8 cellular contexts compared by ENCODE assay signal in the genomic region with DNA sequence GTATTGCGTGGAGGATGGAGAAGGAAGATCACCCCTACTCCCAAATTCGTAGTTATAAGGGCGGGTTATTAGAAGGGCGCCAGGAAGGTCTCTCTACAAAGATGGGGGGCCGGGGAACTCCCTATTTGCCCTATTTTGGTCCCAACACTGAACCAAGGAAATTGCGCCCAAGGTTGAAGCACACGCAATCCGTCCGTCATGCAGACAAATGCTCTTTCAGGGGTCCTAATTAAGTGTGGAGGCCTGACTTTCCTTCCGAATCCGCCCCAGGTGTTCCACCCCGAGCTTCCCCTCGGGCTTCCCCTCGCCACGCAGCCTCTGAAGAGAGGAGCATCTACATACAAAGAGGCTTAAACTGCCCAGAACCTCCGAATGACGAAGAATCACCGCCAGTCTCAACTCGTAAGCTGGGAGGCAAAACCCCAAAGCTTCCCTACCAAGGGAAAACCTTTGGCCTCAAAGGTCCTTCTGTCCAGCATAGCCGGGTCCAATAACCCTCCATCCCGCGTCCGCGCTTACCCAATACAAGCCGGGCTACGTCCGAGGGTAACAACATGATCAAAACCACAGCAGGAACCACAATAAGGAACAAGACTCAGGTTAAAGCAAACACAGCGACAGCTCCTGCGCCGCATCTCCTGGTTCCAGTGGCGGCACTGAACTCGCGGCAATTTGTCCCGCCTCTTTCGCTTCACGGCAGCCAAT. TPM values are rescaled to one million over a fixed set of nuclear protein-coding genes. Genes with fewer than 3 reads are reported as not detected.
A peak's percentile ranks its signal among the peaks of the same experiment; 100 is the strongest.
DNase-seq lines count a peak whose midpoint lies in the region; ATAC-seq, FAIRE-seq and TF ChIP-seq lines count a peak whose summit lies in the region.

Gene NPAT (minus strand): TSS at position 658 of the 705 bp plus-strand sequence. CDS start 102 bp downstream, at position 556.

- TF ChIP-seq CTCF in AG04449 (IDR thresholded peaks at IDR 0.05; ENCODE audit: insufficient read depth, low read length, missing control alignments) = no peak
- TF ChIP-seq CTCF in transverse colon (IDR thresholded peaks at IDR 0.05) = no peak

- peaks cover 54% of the 10 kb centered on the region for H3K4me1 Mint-ChIP-seq in central memory CD8-positive, alpha-beta T cell

- H3K4me1 ChIP-seq in mesodermal cell (ENCODE audit: control insufficient read depth, insufficient read depth, low read length, poor library complexity, severe bottlenecking) (peaks cover 4% of the 10 kb centered on the region), transverse colon (peaks cover 8 to 63% (median 29%) of the 10 kb centered on the region in 4 donors)

- DNase-seq in AG04449 (ENCODE audit: low read depth, low spot score) = no peak
- no peak for DNase-seq in GM19239 (ENCODE audit: insufficient read length, low spot score)
- no peak for DNase-seq in NCI-H460 (ENCODE audit: extremely low read depth, low read depth)
- peak in 1 of 2 donors; percentile 28 for DNase-seq in central memory CD8-positive, alpha-beta T cell (ENCODE audit: low spot score in 2 of 2)
- DNase-seq in transverse colon = no peak
- DNase-seq in iPS-NIHi11 (ENCODE audit: low spot score) = no peak

- H3K4me3 Mint-ChIP-seq in central memory CD8-positive, alpha-beta T cell = no peak within 1 kb of the TSS

- H3K27ac Mint-ChIP-seq in central memory CD8-positive, alpha-beta T cell (ENCODE audit: low read depth) = no peak within 1 kb of the TSS

- H3K36me3 ChIP-seq in mesodermal cell (ENCODE audit: control insufficient read depth, insufficient read depth, low read length) = peaks cover 11% of the 10 kb centered on the region
- H3K36me3 ChIP-seq in transverse colon = no peaks in the 10 kb centered on the region

- FAIRE-seq in GM19239 (lab: Jason Lieb, UNC) = peak; percentile 48

- H3K27ac ChIP-seq in mesodermal cell (ENCODE audit: low read depth, low read length, severe bottlenecking) (peak within 1 kb of the TSS; percentile 87), transverse colon (peak within 1 kb of the TSS; percentile 91 to 96 (median 94))

- intact Hi-C loops in transverse colon (cut with DNase I; ENCODE audit: low total_unique reads) = loop anchor here (5.0 kb wide), 1 partner anchor 105 kb away; no protein-coding TSS in a partner anchor

- peak; percentile 5 for ATAC-seq in central memory CD8-positive, alpha-beta T cell (replicated peaks; ENCODE audit: extremely low read depth, poor library complexity, severe bottlenecking)
- no peak for ATAC-seq in HG03520 (IDR thresholded peaks at IDR 0.05; ENCODE audit: unreplicated experiment)

- no peaks in the 10 kb centered on the region for H3K27me3 Mint-ChIP-seq in central memory CD8-positive, alpha-beta T cell

- H3K4me3 ChIP-seq in AG04449 (ENCODE audit: low read depth, low read length) (peak within 1 kb of the TSS; percentile 90), mesodermal cell (ENCODE audit: extremely low read depth, insufficient read depth, low read length, poor library complexity, severe bottlenecking) (peak within 1 kb of the TSS; percentile 70), transverse colon (peak within 1 kb of the TSS; percentile 56 to 92 (median 72))

- peak; percentile 97 for TF ChIP-seq POLR2A in transverse colon (IDR thresholded peaks at IDR 0.05)

- TF ChIP-seq EP300 in transverse colon (IDR thresholded peaks at IDR 0.05; ENCODE audit: low read depth) = no peak

- H3K9me3 ChIP-seq in mesodermal cell (ENCODE audit: control insufficient read depth, low read length) (no peaks in the 10 kb centered on the region), transverse colon (no peaks in the 10 kb centered on the region)

- H3K9me3 Mint-ChIP-seq in central memory CD8-positive, alpha-beta T cell = no peaks in the 10 kb centered on the region

- H3K36me3 Mint-ChIP-seq in central memory CD8-positive, alpha-beta T cell (ENCODE audit: insufficient read depth) = peaks cover 30% of the 10 kb centered on the region

- POLR2A ChIA-PET in AG04449 (lab: Yijun Ruan, JAX) = no interaction called here

- CTCF ChIA-PET in AG04449 (lab: Yijun Ruan, JAX) = interaction anchor here (0.9 to 1.7 kb wide), 4 partner anchors 10 to 429 kb away, joined by 3 to 5 read pairs (median 4); no protein-coding TSS in a partner anchor

- in situ Hi-C loops in transverse colon (cut with MboI; ENCODE audit: low pct_ligation_motif_present in 1 of 4, low pct_unique_long_range_greater_than_20kb in 1 of 4, low sequenced_read_pairs in 3 of 4) = loop anchor here in 2 of 4 donors (10.0 to 25.0 kb wide), 4 partner anchors 97 to 443 kb away; partner anchors contain the start of genes DDX10 (in 2 of the 2), ACAT1 (in 1 of the 2) and C11orf65 (in 1 of the 2)

- H3K27me3 ChIP-seq in transverse colon = no peaks in the 10 kb centered on the region

- 0% methylated on average over 26 to 29 of the region's 36 CpGs for WGBS in mesodermal cell (ENCODE audit: insufficient coverage in 2 of 2), 2 experiments
- 0 to 1% methylated on average over 7 to 36 of the region's 36 CpGs for WGBS in transverse colon (ENCODE audit: low coverage in 1 of 2), 2 donors

RNA-seq across cellular contexts. Expression of gene NPAT, which starts in this region (rescaled TPM):
- 8.2 and 10.2 TPM in 2 replicates for total RNA-seq in NCI-H460 (2014; rRNA removed; shearing (Covaris generic))
- 5.5 and 6.4 TPM in 2 replicates for polyA plus RNA-seq in NCI-H460 (2014; cell fraction: nucleus; rRNA removed)
- 10.2 TPM for polyA plus RNA-seq in mesodermal cell (2013, experiment 1 of 2)
- polyA plus RNA-seq in mesodermal cell (2013, experiment 2 of 2) = 11.6 TPM
- total RNA-seq in transverse colon = 10 to 100 TPM; 10.5 to 19.5 (median 13.9) TPM
